ENCODE assay signal across 1 cellular context in the genomic region with DNA sequence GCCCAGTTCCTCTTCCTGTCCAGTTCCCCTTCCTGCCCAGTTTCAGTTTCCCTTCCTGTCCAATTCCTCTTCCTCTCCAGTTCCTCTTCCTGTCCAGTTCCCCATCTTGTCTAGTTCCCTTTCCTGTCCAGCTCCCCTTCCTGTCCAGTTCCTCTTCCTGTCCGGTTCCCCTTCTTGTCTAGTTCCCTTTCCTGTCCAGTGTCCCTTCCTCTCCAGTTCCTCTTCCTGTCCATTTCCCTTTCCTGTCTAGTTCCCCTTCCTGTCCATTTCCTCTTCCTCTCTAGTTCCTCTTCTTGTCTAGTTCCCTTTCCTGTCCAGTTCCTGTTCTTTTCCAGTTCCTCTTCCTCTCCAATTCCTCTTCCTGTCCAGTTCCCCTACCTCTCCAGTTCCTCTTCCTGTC.
TF ChIP-seq lines count a peak whose summit lies in the region.

No MANE protein-coding gene starts in this region.

TF ChIP-seq in H1, 55 proteins besides CTCF, POLR2A, EP300 and RAD21 (continued from another document):
- TF ChIP-seq KDM4A (IDR thresholded peaks at IDR 0.05; ENCODE audit: low read depth, low read length, severe bottlenecking), result no peak
- TF ChIP-seq SP1 (IDR thresholded peaks at IDR 0.05; ENCODE audit: low read depth, low read length), result no peak
- TF ChIP-seq CTBP2 (IDR thresholded peaks at IDR 0.05; ENCODE audit: borderline replicate concordance, insufficient read depth, insufficient read length, low read length), result no peak
- TF ChIP-seq TEAD4 (IDR thresholded peaks at IDR 0.05; ENCODE audit: low read depth, low read length), result no peak
- no peak for TF ChIP-seq PHF8 (conservative IDR thresholded peaks at IDR 0.05; ENCODE audit: low read depth, low read length)
- TF ChIP-seq SP2 (IDR thresholded peaks at IDR 0.05; ENCODE audit: low read length), result no peak
- no peak for TF ChIP-seq SIRT6 (IDR thresholded peaks at IDR 0.05; ENCODE audit: low read length)
- no peak for TF ChIP-seq CHD2 (IDR thresholded peaks at IDR 0.05; ENCODE audit: low read length)
